Comparison of ENCODE assay signal across 1 cellular context in the genomic region with DNA sequence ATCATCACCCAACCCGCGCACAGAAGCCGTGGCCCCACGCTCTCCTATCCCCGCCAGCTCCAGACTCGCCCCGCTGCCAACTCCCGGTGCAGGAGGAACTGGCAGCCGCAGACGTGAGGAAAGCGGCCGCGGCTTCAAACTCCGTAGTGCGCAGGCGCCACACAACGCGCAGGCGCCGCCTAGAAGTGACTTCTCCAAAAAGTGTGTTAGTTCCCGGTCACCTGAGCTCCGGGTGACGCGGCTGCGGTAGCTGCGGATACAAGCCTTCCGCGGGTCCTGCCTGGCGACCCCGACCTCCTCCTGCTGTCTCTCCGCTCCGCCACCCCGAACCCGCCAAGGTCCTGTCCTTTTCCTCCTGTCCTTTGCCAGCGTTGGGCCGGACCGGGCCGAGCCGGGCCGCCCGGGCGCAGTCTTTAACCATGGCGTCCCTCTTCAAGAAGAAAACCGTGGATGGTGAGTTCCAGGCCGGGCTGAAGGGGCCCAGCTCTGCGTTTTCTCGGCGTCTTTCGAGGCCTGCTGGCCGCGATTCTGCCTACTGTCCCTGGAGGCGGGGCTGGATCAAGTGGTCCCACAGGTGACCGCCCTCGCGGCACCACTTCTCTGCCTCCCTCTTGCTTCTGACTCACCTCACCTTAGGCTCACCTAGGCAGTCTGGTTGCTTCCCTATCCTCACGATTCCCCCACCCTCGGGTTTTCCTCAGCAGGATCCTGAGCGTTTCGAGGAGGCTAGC.
TF ChIP-seq lines count a peak whose summit lies in the region.

A gene with protein sequence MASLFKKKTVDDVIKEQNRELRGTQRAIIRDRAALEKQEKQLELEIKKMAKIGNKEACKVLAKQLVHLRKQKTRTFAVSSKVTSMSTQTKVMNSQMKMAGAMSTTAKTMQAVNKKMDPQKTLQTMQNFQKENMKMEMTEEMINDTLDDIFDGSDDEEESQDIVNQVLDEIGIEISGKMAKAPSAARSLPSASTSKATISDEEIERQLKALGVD (plus strand): TSS at position 206 of the 731 bp plus-strand sequence. CDS start 214 bp downstream, at position 420.

TF ChIP-seq in HepG2, 621 proteins besides CTCF, POLR2A, EP300 and RAD21 (continued from another document and continues in another):
- TF ChIP-seq ETV5 (CRISPR knock-in tag; IDR thresholded peaks at IDR 0.05; ENCODE audit: borderline replicate concordance) (no peak), NFRKB (IDR thresholded peaks at IDR 0.05) (no peak), ONECUT2 (CRISPR knock-in tag; IDR thresholded peaks at IDR 0.05) (no peak), FOXA1 (IDR thresholded peaks at IDR 0.05) (no peak), FOXA1 (CRISPR knock-in tag; IDR thresholded peaks at IDR 0.05) (no peak; the same call in 1 of the 2 replicates), ZNF20 (CRISPR knock-in tag; IDR thresholded peaks at IDR 0.05) (no peak), ZNF34 (CRISPR knock-in tag; IDR thresholded peaks at IDR 0.05; ENCODE audit: borderline replicate concordance) (no peak), ZFP36L2 (CRISPR knock-in tag; IDR thresholded peaks at IDR 0.05) (no peak), ZBTB38 (CRISPR knock-in tag; IDR thresholded peaks at IDR 0.05) (no peak), NCOA2 (CRISPR knock-in tag; IDR thresholded peaks at IDR 0.05) (peak; percentile 31; the same call in 1 of the 2 replicates), GABPA (IDR thresholded peaks at IDR 0.05; ENCODE audit: low read depth, low read length) (no peak), GABPA (CRISPR knock-in tag; IDR thresholded peaks at IDR 0.05; ENCODE audit: low read depth) (peak; percentile 50; the same call in 1 of the 2 replicates), SMAD3 (CRISPR knock-in tag; IDR thresholded peaks at IDR 0.05) (no peak), RORA (CRISPR knock-in tag; IDR thresholded peaks at IDR 0.05) (no peak), ZNF331 (CRISPR knock-in tag; IDR thresholded peaks at IDR 0.05) (peak; percentile 47; the same call in 1 of the 2 replicates), ZNF777 (CRISPR knock-in tag; IDR thresholded peaks at IDR 0.05) (no peak; the same call in 1 of the 2 replicates), MIXL1 (CRISPR knock-in tag; IDR thresholded peaks at IDR 0.05) (peak; percentile 23; the same call in 1 of the 2 replicates), PHF8 (CRISPR knock-in tag; IDR thresholded peaks at IDR 0.05) (peak; percentile 93), STAG1 (CRISPR knock-in tag; IDR thresholded peaks at IDR 0.05) (no peak), CC2D1A (CRISPR knock-in tag; IDR thresholded peaks at IDR 0.05) (no peak), ZNF850 (CRISPR knock-in tag; conservative IDR thresholded peaks at IDR 0.05) (no peak), MEIS2 (CRISPR knock-in tag; IDR thresholded peaks at IDR 0.05) (peak; percentile 24; the same call in 1 of the 2 replicates), KLF15 (CRISPR knock-in tag; IDR thresholded peaks at IDR 0.05; ENCODE audit: borderline replicate concordance) (0 out of 2 replicates have a peak, but pooled peaks have one; percentile 27), ZNF446 (CRISPR knock-in tag; IDR thresholded peaks at IDR 0.05) (no peak), PPARG (CRISPR knock-in tag; conservative IDR thresholded peaks at IDR 0.05) (peak; percentile 25; the same call in 1 of the 2 replicates), MATR3 (CRISPR knock-in tag; IDR thresholded peaks at IDR 0.05) (no peak), SMAD9 (CRISPR knock-in tag; IDR thresholded peaks at IDR 0.05) (no peak), TBX2 (CRISPR knock-in tag; IDR thresholded peaks at IDR 0.05; ENCODE audit: borderline replicate concordance) (peak; percentile 52; the same call in 1 of the 2 replicates), ZMYM3 (CRISPR knock-in tag; IDR thresholded peaks at IDR 0.05) (no peak), KDM2A (CRISPR knock-in tag; IDR thresholded peaks at IDR 0.05; ENCODE audit: borderline replicate concordance, low read depth) (peak; percentile 75), IKZF4 (CRISPR knock-in tag; IDR thresholded peaks at IDR 0.05; ENCODE audit: borderline replicate concordance, low read depth, not compliant biosample characterization) (peak; percentile 26), ZFP82 (CRISPR knock-in tag; IDR thresholded peaks at IDR 0.05; ENCODE audit: borderline replicate concordance) (no peak), ATM (IDR thresholded peaks at IDR 0.05; ENCODE audit: borderline replicate concordance) (no peak)
- TF ChIP-seq, protein P1, sequence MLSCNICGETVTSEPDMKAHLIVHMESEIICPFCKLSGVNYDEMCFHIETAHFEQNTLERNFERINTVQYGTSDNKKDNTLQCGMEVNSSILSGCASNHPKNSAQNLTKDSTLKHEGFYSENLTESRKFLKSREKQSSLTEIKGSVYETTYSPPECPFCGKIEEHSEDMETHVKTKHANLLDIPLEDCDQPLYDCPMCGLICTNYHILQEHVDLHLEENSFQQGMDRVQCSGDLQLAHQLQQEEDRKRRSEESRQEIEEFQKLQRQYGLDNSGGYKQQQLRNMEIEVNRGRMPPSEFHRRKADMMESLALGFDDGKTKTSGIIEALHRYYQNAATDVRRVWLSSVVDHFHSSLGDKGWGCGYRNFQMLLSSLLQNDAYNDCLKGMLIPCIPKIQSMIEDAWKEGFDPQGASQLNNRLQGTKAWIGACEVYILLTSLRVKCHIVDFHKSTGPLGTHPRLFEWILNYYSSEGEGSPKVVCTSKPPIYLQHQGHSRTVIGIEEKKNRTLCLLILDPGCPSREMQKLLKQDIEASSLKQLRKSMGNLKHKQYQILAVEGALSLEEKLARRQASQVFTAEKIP (CRISPR knock-in tag; IDR thresholded peaks at IDR 0.05; ENCODE audit: borderline replicate concordance): no peak
- TF ChIP-seq, protein P2, sequence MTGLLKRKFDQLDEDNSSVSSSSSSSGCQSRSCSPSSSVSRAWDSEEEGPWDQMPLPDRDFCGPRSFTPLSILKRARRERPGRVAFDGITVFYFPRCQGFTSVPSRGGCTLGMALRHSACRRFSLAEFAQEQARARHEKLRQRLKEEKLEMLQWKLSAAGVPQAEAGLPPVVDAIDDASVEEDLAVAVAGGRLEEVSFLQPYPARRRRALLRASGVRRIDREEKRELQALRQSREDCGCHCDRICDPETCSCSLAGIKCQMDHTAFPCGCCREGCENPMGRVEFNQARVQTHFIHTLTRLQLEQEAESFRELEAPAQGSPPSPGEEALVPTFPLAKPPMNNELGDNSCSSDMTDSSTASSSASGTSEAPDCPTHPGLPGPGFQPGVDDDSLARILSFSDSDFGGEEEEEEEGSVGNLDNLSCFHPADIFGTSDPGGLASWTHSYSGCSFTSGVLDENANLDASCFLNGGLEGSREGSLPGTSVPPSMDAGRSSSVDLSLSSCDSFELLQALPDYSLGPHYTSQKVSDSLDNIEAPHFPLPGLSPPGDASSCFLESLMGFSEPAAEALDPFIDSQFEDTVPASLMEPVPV (CRISPR knock-in tag; IDR thresholded peaks at IDR 0.05): no peak
- TF ChIP-seq, protein P3, sequence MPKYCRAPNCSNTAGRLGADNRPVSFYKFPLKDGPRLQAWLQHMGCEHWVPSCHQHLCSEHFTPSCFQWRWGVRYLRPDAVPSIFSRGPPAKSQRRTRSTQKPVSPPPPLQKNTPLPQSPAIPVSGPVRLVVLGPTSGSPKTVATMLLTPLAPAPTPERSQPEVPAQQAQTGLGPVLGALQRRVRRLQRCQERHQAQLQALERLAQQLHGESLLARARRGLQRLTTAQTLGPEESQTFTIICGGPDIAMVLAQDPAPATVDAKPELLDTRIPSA (CRISPR knock-in tag; IDR thresholded peaks at IDR 0.05; ENCODE audit: borderline replicate concordance): no peak
- TF ChIP-seq, protein P4, sequence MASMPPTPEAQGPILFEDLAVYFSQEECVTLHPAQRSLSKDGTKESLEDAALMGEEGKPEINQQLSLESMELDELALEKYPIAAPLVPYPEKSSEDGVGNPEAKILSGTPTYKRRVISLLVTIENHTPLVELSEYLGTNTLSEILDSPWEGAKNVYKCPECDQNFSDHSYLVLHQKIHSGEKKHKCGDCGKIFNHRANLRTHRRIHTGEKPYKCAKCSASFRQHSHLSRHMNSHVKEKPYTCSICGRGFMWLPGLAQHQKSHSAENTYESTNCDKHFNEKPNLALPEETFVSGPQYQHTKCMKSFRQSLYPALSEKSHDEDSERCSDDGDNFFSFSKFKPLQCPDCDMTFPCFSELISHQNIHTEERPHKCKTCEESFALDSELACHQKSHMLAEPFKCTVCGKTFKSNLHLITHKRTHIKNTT (CRISPR knock-in tag; IDR thresholded peaks at IDR 0.05): no peak
- TF ChIP-seq, protein P5, sequence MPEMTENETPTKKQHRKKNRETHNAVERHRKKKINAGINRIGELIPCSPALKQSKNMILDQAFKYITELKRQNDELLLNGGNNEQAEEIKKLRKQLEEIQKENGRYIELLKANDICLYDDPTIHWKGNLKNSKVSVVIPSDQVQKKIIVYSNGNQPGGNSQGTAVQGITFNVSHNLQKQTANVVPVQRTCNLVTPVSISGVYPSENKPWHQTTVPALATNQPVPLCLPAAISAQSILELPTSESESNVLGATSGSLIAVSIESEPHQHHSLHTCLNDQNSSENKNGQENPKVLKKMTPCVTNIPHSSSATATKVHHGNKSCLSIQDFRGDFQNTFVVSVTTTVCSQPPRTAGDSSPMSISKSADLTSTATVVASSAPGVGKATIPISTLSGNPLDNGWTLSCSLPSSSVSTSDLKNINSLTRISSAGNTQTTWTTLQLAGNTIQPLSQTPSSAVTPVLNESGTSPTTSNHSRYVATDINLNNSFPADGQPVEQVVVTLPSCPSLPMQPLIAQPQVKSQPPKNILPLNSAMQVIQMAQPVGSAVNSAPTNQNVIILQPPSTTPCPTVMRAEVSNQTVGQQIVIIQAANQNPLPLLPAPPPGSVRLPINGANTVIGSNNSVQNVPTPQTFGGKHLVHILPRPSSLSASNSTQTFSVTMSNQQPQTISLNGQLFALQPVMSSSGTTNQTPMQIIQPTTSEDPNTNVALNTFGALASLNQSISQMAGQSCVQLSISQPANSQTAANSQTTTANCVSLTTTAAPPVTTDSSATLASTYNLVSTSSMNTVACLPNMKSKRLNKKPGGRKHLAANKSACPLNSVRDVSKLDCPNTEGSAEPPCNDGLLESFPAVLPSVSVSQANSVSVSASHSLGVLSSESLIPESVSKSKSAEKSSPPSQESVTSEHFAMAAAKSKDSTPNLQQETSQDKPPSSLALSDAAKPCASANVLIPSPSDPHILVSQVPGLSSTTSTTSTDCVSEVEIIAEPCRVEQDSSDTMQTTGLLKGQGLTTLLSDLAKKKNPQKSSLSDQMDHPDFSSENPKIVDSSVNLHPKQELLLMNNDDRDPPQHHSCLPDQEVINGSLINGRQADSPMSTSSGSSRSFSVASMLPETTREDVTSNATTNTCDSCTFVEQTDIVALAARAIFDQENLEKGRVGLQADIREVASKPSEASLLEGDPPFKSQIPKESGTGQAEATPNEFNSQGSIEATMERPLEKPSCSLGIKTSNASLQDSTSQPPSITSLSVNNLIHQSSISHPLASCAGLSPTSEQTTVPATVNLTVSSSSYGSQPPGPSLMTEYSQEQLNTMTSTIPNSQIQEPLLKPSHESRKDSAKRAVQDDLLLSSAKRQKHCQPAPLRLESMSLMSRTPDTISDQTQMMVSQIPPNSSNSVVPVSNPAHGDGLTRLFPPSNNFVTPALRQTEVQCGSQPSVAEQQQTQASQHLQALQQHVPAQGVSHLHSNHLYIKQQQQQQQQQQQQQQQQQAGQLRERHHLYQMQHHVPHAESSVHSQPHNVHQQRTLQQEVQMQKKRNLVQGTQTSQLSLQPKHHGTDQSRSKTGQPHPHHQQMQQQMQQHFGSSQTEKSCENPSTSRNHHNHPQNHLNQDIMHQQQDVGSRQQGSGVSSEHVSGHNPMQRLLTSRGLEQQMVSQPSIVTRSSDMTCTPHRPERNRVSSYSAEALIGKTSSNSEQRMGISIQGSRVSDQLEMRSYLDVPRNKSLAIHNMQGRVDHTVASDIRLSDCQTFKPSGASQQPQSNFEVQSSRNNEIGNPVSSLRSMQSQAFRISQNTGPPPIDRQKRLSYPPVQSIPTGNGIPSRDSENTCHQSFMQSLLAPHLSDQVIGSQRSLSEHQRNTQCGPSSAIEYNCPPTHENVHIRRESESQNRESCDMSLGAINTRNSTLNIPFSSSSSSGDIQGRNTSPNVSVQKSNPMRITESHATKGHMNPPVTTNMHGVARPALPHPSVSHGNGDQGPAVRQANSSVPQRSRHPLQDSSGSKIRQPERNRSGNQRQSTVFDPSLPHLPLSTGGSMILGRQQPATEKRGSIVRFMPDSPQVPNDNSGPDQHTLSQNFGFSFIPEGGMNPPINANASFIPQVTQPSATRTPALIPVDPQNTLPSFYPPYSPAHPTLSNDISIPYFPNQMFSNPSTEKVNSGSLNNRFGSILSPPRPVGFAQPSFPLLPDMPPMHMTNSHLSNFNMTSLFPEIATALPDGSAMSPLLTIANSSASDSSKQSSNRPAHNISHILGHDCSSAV (CRISPR knock-in tag; IDR thresholded peaks at IDR 0.05; ENCODE audit: borderline replicate concordance): no peak
- TF ChIP-seq, protein P6, sequence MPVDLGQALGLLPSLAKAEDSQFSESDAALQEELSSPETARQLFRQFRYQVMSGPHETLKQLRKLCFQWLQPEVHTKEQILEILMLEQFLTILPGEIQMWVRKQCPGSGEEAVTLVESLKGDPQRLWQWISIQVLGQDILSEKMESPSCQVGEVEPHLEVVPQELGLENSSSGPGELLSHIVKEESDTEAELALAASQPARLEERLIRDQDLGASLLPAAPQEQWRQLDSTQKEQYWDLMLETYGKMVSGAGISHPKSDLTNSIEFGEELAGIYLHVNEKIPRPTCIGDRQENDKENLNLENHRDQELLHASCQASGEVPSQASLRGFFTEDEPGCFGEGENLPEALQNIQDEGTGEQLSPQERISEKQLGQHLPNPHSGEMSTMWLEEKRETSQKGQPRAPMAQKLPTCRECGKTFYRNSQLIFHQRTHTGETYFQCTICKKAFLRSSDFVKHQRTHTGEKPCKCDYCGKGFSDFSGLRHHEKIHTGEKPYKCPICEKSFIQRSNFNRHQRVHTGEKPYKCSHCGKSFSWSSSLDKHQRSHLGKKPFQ (CRISPR knock-in tag; IDR thresholded peaks at IDR 0.05; ENCODE audit: insufficient replicate concordance): peak; percentile 33
- TF ChIP-seq, protein P7, sequence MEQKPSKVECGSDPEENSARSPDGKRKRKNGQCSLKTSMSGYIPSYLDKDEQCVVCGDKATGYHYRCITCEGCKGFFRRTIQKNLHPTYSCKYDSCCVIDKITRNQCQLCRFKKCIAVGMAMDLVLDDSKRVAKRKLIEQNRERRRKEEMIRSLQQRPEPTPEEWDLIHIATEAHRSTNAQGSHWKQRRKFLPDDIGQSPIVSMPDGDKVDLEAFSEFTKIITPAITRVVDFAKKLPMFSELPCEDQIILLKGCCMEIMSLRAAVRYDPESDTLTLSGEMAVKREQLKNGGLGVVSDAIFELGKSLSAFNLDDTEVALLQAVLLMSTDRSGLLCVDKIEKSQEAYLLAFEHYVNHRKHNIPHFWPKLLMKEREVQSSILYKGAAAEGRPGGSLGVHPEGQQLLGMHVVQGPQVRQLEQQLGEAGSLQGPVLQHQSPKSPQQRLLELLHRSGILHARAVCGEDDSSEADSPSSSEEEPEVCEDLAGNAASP (CRISPR knock-in tag; IDR thresholded peaks at IDR 0.05; ENCODE audit: borderline replicate concordance): no peak
